In the genomic region with DNA sequence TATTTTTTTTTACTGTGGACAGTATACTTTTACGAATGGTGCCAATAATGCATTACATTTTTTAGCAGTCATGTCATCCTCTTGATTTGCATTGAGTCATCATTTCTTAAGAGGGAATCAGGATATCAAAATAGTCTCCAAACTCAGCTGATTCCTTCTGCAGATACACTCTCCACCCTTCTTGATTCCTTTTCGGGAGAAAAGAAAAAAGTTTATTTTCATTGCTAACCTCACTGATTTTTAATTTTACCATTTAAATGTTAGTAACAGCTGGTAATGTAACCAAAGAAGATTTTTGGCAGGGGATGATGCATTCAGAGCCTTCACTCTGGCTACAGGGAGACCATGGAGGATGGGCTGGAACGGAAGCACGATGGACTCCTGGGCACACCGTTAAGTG, we compare ENCODE assay signal across 14 cellular contexts. TPM values are rescaled to one million over a fixed set of nuclear protein-coding genes. Genes with fewer than 3 reads are reported as not detected.
DNase-seq lines count a peak whose midpoint lies in the region; ATAC-seq and TF ChIP-seq lines count a peak whose summit lies in the region.
"Had no signal": no experiment of that assay in that cellular context is flagged by ENCODE, and none has a peak within 500 bp of the region (broad histone marks: within the 10 kb centered on the region; RNA-seq: fewer than 3 reads in every experiment).

No MANE protein-coding gene starts in this region.

- CTCF ChIA-PET in RWPE1 (lab: Yijun Ruan, JAX), result interaction anchor here (0.7 to 0.8 kb wide), 2 partner anchors 12 to 19 kb away, joined by 3 to 6 read pairs; no protein-coding TSS in a partner anchor

- H3K4me3 ChIP-seq in epithelial cell of esophagus (ENCODE audit: low read length), result no peak overlapping the region
- H3K4me3 ChIP-seq in skeletal muscle cell (ENCODE audit: low read depth, low read length), result no peak overlapping the region
- H3K4me3 ChIP-seq: skin epidermis, suprapubic skin had no signal

- POLR2A ChIA-PET in RWPE1 (lab: Yijun Ruan, JAX; ENCODE audit: low non-redundant PET), result no interaction called here

- H3K27ac ChIP-seq in RWPE1, result no peak overlapping the region
- H3K27ac ChIP-seq: skin epidermis, suprapubic skin had no signal

- peak; percentile 56 for DNase-seq in GM03348 (ENCODE audit: low spot score)
- DNase-seq in RWPE1 (ENCODE audit: low spot score), result peak; percentile 59
- peak; percentile 62 for DNase-seq in epithelial cell of esophagus (ENCODE audit: low read depth)
- DNase-seq in skeletal muscle cell (ENCODE audit: low read depth), result peak; percentile 31
- DNase-seq in H4 (ENCODE audit: low spot score), result no peak
- DNase-seq: activated naive CD8-positive, alpha-beta T cell treated with anti-CD3 and anti-CD28 coated beads, Interleukin-2, amount 50 U/mL, for 24 hours; glutamatergic neuron; left colon; NCI-H2029 treated with DMSO at 0.1 percent for 48 hours; nephron progenitor cell had no signal

- ATAC-seq in HG02571 (IDR thresholded peaks at IDR 0.05; ENCODE audit: unreplicated experiment), result no peak
- ATAC-seq in HG02759 (IDR thresholded peaks at IDR 0.05; ENCODE audit: unreplicated experiment), result no peak
- ATAC-seq: activated naive CD8-positive, alpha-beta T cell treated with anti-CD3 and anti-CD28 coated beads, Interleukin-2, amount 50 U/mL, for 24 hours; left colon had no signal

- TF ChIP-seq CTCF in RWPE1 (conservative IDR thresholded peaks at IDR 0.05; ENCODE audit: low read depth) (no peak), epithelial cell of esophagus (IDR thresholded peaks at IDR 0.05; ENCODE audit: insufficient read depth, low read depth, low read length, missing control alignments) (no peak)

RNA-seq across cellular contexts. Expression of a gene that starts 47.5 kb away (rescaled TPM):
- total RNA-seq in H4 (2014; rRNA removed; shearing (Covaris generic)), result 155 and 177 TPM in 2 replicates

RNA-seq across cellular contexts. Expression of a gene that starts 57.6 kb away (rescaled TPM):
- total RNA-seq in H4 (2014; rRNA removed; shearing (Covaris generic)), result 5.7 and 6.1 TPM in 2 replicates
